1 cellular context compared by ENCODE assay signal in the genomic region with DNA sequence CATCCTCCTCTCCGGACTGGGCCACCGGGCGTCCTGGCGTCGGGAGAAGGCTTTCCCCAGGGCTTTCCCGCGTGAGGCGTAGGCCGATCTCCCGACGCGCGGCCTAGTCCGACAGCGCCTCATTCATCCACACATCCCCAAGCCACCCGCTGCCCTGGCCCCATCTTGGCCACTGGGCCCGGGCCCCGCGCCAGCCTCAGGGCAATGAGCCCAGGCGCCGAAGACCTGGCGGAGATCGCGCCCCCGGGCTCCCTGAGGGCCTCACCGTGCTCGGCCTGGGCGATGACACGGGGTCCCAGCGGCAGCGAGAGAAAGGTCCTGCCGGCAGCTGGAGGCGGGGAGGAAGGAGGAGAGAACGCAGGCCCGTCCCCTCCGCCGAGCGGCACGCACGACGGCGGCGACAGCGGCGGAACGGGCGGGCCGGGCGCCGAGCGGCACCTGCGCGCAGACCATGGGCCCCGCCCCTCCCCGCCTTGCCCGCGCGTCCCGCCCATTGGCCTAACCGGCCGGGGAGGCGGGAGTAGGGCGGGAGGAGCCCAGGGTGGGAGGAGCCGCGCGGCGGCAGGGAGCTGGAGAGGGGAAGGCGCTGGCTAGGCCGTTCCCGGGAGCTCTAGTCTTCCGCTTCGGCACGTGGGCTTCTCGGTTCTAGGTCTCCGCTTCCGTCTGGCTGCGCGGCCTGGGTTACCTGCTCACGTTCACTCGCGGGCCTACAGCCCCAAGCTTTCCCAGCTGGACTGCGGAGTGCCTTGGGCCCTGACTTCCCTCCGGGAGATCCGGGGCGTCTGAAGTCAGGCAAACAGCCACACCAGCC.
TF ChIP-seq lines count a peak whose summit lies in the region.

TSS of gene OLA1 (minus strand) at position 346 of the 811 bp plus-strand sequence. CDS start 1,717 bp downstream, outside the sequence.

TF ChIP-seq in HepG2, 621 proteins besides CTCF, POLR2A, EP300 and RAD21 (continued from another document and continues in another):
- TF ChIP-seq, protein P1, sequence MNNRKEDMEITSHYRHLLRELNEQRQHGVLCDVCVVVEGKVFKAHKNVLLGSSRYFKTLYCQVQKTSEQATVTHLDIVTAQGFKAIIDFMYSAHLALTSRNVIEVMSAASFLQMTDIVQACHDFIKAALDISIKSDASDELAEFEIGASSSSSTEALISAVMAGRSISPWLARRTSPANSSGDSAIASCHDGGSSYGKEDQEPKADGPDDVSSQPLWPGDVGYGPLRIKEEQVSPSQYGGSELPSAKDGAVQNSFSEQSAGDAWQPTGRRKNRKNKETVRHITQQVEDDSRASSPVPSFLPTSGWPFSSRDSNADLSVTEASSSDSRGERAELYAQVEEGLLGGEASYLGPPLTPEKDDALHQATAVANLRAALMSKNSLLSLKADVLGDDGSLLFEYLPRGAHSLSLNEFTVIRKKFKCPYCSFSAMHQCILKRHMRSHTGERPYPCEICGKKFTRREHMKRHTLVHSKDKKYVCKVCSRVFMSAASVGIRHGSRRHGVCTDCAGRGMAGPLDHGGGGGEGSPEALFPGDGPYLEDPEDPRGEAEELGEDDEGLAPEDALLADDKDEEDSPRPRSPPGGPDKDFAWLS (CRISPR knock-in tag; IDR thresholded peaks at IDR 0.05; ENCODE audit: borderline replicate concordance) = peak; percentile 64; the same call in 1 of the 2 replicates
- TF ChIP-seq ARNTL (CRISPR knock-in tag; IDR thresholded peaks at IDR 0.05) (peak; percentile 88), SMAD3 (CRISPR knock-in tag; IDR thresholded peaks at IDR 0.05) (peak; percentile 80), HDAC1 (CRISPR knock-in tag; IDR thresholded peaks at IDR 0.05) (peak; percentile 81), ZFP36 (IDR thresholded peaks at IDR 0.05; ENCODE audit: borderline replicate concordance, low read depth, low read length, partially characterized antibody) (no peak), PCBP1 (IDR thresholded peaks at IDR 0.05; ENCODE audit: borderline replicate concordance, low read depth, low read length) (0 out of 2 replicates have a peak, but pooled peaks have one; percentile 12), ZNF557 (CRISPR knock-in tag; IDR thresholded peaks at IDR 0.05) (peak; percentile 50; the same call in 1 of the 2 replicates), ZNF484 (CRISPR knock-in tag; IDR thresholded peaks at IDR 0.05; ENCODE audit: borderline replicate concordance, low read depth) (peak; percentile 82; the same call in 1 of the 2 replicates), KLF15 (CRISPR knock-in tag; IDR thresholded peaks at IDR 0.05; ENCODE audit: borderline replicate concordance) (peak; percentile 94), GLI4 (CRISPR knock-in tag; IDR thresholded peaks at IDR 0.05; ENCODE audit: borderline replicate concordance) (peak; percentile 91), FUBP1 (CRISPR knock-in tag; IDR thresholded peaks at IDR 0.05; ENCODE audit: borderline replicate concordance) (no peak), ZNF550 (CRISPR knock-in tag; IDR thresholded peaks at IDR 0.05; ENCODE audit: borderline replicate concordance) (peak; percentile 69), TEF (CRISPR knock-in tag; IDR thresholded peaks at IDR 0.05) (peak; percentile 77), TMF1 (CRISPR knock-in tag; IDR thresholded peaks at IDR 0.05; ENCODE audit: low read depth) (peak; percentile 90; the same call in 1 of the 2 replicates), MBD4 (IDR thresholded peaks at IDR 0.05; ENCODE audit: borderline replicate concordance, low read length) (no peak), AKAP8 (CRISPR knock-in tag; IDR thresholded peaks at IDR 0.05) (no peak; the same call in 1 of the 2 replicates), RBM22 (optimal IDR thresholded peaks at IDR 0.05; ENCODE audit: low read length) (no peak), ZNF225 (CRISPR knock-in tag; IDR thresholded peaks at IDR 0.05) (peak; percentile 57; the same call in 1 of the 2 replicates), HOMEZ (CRISPR knock-in tag; IDR thresholded peaks at IDR 0.05; ENCODE audit: low read depth) (peak; percentile 22; the same call in 1 of the 2 replicates), RFX3 (CRISPR knock-in tag; IDR thresholded peaks at IDR 0.05) (no peak), ZNF431 (CRISPR knock-in tag; IDR thresholded peaks at IDR 0.05; ENCODE audit: borderline replicate concordance, low read depth) (peak; percentile 68; the same call in 1 of the 2 replicates), USF2 (IDR thresholded peaks at IDR 0.05; ENCODE audit: low read depth, low read length) (peak; percentile 57), USF2 (CRISPR knock-in tag; IDR thresholded peaks at IDR 0.05; ENCODE audit: borderline replicate concordance) (no peak), SMAD1 (CRISPR knock-in tag; IDR thresholded peaks at IDR 0.05; ENCODE audit: borderline replicate concordance, low read depth) (peak; percentile 87; the same call in 1 of the 2 replicates), SRF (IDR thresholded peaks at IDR 0.05; ENCODE audit: low read depth, low read length) (no peak), ZNF432 (CRISPR knock-in tag; IDR thresholded peaks at IDR 0.05; ENCODE audit: borderline replicate concordance) (peak; percentile 91; the same call in 1 of the 2 replicates), RBM39 (IDR thresholded peaks at IDR 0.05; ENCODE audit: low read depth, low read length, poor library complexity, severe bottlenecking) (peak; percentile 87), ZNF121 (CRISPR knock-in tag; IDR thresholded peaks at IDR 0.05) (peak; percentile 69; the same call in 1 of the 2 replicates), TRAFD1 (CRISPR knock-in tag; IDR thresholded peaks at IDR 0.05; ENCODE audit: borderline replicate concordance) (0 out of 2 replicates have a peak, but pooled peaks have one; percentile 85), ZNF318 (CRISPR knock-in tag; IDR thresholded peaks at IDR 0.05) (peak; percentile 80)
- TF ChIP-seq, protein P2, sequence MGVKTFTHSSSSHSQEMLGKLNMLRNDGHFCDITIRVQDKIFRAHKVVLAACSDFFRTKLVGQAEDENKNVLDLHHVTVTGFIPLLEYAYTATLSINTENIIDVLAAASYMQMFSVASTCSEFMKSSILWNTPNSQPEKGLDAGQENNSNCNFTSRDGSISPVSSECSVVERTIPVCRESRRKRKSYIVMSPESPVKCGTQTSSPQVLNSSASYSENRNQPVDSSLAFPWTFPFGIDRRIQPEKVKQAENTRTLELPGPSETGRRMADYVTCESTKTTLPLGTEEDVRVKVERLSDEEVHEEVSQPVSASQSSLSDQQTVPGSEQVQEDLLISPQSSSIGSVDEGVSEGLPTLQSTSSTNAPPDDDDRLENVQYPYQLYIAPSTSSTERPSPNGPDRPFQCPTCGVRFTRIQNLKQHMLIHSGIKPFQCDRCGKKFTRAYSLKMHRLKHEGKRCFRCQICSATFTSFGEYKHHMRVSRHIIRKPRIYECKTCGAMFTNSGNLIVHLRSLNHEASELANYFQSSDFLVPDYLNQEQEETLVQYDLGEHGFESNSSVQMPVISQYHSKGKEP (CRISPR knock-in tag; IDR thresholded peaks at IDR 0.05) = 0 out of 2 replicates have a peak, but pooled peaks have one; percentile 23
